In genomic region chr3:125917020-125917464, GRCh38 we compare ENCODE assay signal across 8 cellular contexts. TPM values are rescaled to one million over a fixed set of nuclear protein-coding genes. Genes with fewer than 3 reads are reported as not detected.
DNase-seq lines count a peak whose midpoint lies in the region; ATAC-seq and TF ChIP-seq lines count a peak whose summit lies in the region.
"Not testable (repeated sequence)": the region's sequence is repeated elsewhere in the genome, so short reads cannot be mapped to it uniquely, and the experiment has no call there.

No MANE protein-coding gene starts in this region.

- H3K27ac Mint-ChIP-seq in activated CD8-positive, alpha-beta memory T cell treated with anti-CD3 and anti-CD28 coated beads, Interleukin-2, amount 10 ng/mL, durations not matched to agents 7 days and 5 days = peak overlapping the region; percentile 78
- H3K27ac Mint-ChIP-seq in dendritic cell treated with granulocyte-macrophage colony-stimulating factor and Interleukin-4, amounts not matched to agents 40 ng/mL and 50 ng/mL, for 4 days = peak overlapping the region; percentile 91

- peaks cover 18% of the 10 kb centered on the region for H3K4me1 ChIP-seq in KMS-11 (ENCODE audit: low read depth, poor library complexity, severe bottlenecking)
- not testable (repeated sequence) for H3K4me1 ChIP-seq in OCI-LY3 (ENCODE audit: low read length); iPS-15b (ENCODE audit: control insufficient read depth, insufficient read depth, low read length); neuron (ENCODE audit: insufficient read depth, low read length)
- peaks cover 0 to 14% (median 10%) of the 10 kb centered on the region in 5 donors for H3K4me1 ChIP-seq in subcutaneous abdominal adipose tissue (ENCODE audit: control insufficient read depth in 5 of 5, insufficient read depth in 5 of 5, low read length in 5 of 5)

- H3K79me2 ChIP-seq in KMS-11 (ENCODE audit: insufficient read depth, low read depth); OCI-LY3 (ENCODE audit: low read length): not testable (repeated sequence)

- not testable (repeated sequence) for H3K9me3 ChIP-seq in OCI-LY3 (ENCODE audit: insufficient read depth, low read length); iPS-15b (ENCODE audit: control insufficient read depth, insufficient read depth, low read length); neuron (ENCODE audit: low read length); subcutaneous abdominal adipose tissue (ENCODE audit: control insufficient read depth in 5 of 5, low read length in 5 of 5)

- H3K36me3 Mint-ChIP-seq in activated CD8-positive, alpha-beta memory T cell treated with anti-CD3 and anti-CD28 coated beads, Interleukin-2, amount 10 ng/mL, durations not matched to agents 7 days and 5 days; dendritic cell treated with granulocyte-macrophage colony-stimulating factor and Interleukin-4, amounts not matched to agents 40 ng/mL and 50 ng/mL, for 4 days (ENCODE audit: low read depth): not testable (repeated sequence)

- not testable (repeated sequence) for ATAC-seq in activated CD8-positive, alpha-beta memory T cell treated with anti-CD3 and anti-CD28 coated beads, Interleukin-2, amount 10 ng/mL, durations not matched to agents 7 days and 5 days

- H3K9ac ChIP-seq in KMS-11 (peak overlapping the region; percentile 79), OCI-LY3 (ENCODE audit: low read length) (peak overlapping the region; percentile 84), iPS-15b (ENCODE audit: low read depth, low read length) (peak overlapping the region; percentile 70), subcutaneous abdominal adipose tissue (ENCODE audit: low read length in 5 of 5) (peak overlapping the region in 4 of 5 donors; percentile 14 to 75 (median 64))

- intact Hi-C loops in dendritic cell treated with granulocyte-macrophage colony-stimulating factor and Interleukin-4, amounts not matched to agents 40 ng/mL and 50 ng/mL, for 4 days (cut with micrococcal nuclease) = not testable (repeated sequence)

- DNase-seq in DMS79 treated with DMSO at 0.1 percent for 48 hours (lab: John Stamatoyannopoulos, UW) = peak; percentile 35
- DNase-seq in activated CD8-positive, alpha-beta memory T cell treated with anti-CD3 and anti-CD28 coated beads, Interleukin-2, amount 10 ng/mL, durations not matched to agents 7 days and 5 days = peak; percentile 51

- not testable (repeated sequence) for H3K27me3 ChIP-seq in KMS-11 (ENCODE audit: insufficient read depth, low read depth); OCI-LY3 (ENCODE audit: low read depth, low read length); iPS-15b (ENCODE audit: control insufficient read depth, insufficient read depth, low read length); neuron (ENCODE audit: insufficient read depth, low read length); subcutaneous abdominal adipose tissue (ENCODE audit: control insufficient read depth in 5 of 5, insufficient read depth in 4 of 5, low read length in 5 of 5)

- H3K27me3 Mint-ChIP-seq in activated CD8-positive, alpha-beta memory T cell treated with anti-CD3 and anti-CD28 coated beads, Interleukin-2, amount 10 ng/mL, durations not matched to agents 7 days and 5 days; dendritic cell treated with granulocyte-macrophage colony-stimulating factor and Interleukin-4, amounts not matched to agents 40 ng/mL and 50 ng/mL, for 4 days: not testable (repeated sequence)

- H3K27ac ChIP-seq in KMS-11 (peak overlapping the region; percentile 81), OCI-LY3 (ENCODE audit: low read length) (peak overlapping the region; percentile 26), subcutaneous abdominal adipose tissue (ENCODE audit: low read depth, low read length) (peak overlapping the region; percentile 30)

- H3K4me2 ChIP-seq in KMS-11 = peak overlapping the region; percentile 94
- H3K4me2 ChIP-seq in OCI-LY3 (ENCODE audit: low read length) = peak overlapping the region; percentile 82

- H2AFZ ChIP-seq in KMS-11 (ENCODE audit: low read depth) (peak overlapping the region; percentile 85), OCI-LY3 (ENCODE audit: low read depth, low read length) (peak overlapping the region; percentile 83; the same call in 1 of the 2 replicates), neuron (ENCODE audit: low read depth, low read length) (peak overlapping the region; percentile 97)

- not testable (repeated sequence) for TF ChIP-seq CTCF in KMS-11 (conservative IDR thresholded peaks at IDR 0.05; ENCODE audit: low read depth, low read length); OCI-LY3 (IDR thresholded peaks at IDR 0.05; ENCODE audit: low read depth, low read length)

- not testable (repeated sequence) for H3K9me3 Mint-ChIP-seq in activated CD8-positive, alpha-beta memory T cell treated with anti-CD3 and anti-CD28 coated beads, Interleukin-2, amount 10 ng/mL, durations not matched to agents 7 days and 5 days (ENCODE audit: low read depth); dendritic cell treated with granulocyte-macrophage colony-stimulating factor and Interleukin-4, amounts not matched to agents 40 ng/mL and 50 ng/mL, for 4 days

- CTCF ChIA-PET in activated CD8-positive, alpha-beta memory T cell treated with anti-CD3 and anti-CD28 coated beads, Interleukin-2, amount 10 ng/mL, durations not matched to agents 7 days and 5 days (lab: Charles Lee) = not testable (repeated sequence)

- not testable (repeated sequence) for H4K20me1 ChIP-seq in KMS-11 (ENCODE audit: insufficient read depth); OCI-LY3 (ENCODE audit: insufficient read depth, low read length)

- H3K4me1 Mint-ChIP-seq in activated CD8-positive, alpha-beta memory T cell treated with anti-CD3 and anti-CD28 coated beads, Interleukin-2, amount 10 ng/mL, durations not matched to agents 7 days and 5 days = peaks cover 17% of the 10 kb centered on the region
- peaks cover 12% of the 10 kb centered on the region for H3K4me1 Mint-ChIP-seq in dendritic cell treated with granulocyte-macrophage colony-stimulating factor and Interleukin-4, amounts not matched to agents 40 ng/mL and 50 ng/mL, for 4 days (ENCODE audit: low read depth)

- H3K4me3 Mint-ChIP-seq in activated CD8-positive, alpha-beta memory T cell treated with anti-CD3 and anti-CD28 coated beads, Interleukin-2, amount 10 ng/mL, durations not matched to agents 7 days and 5 days = peak overlapping the region; percentile 80
- H3K4me3 Mint-ChIP-seq in dendritic cell treated with granulocyte-macrophage colony-stimulating factor and Interleukin-4, amounts not matched to agents 40 ng/mL and 50 ng/mL, for 4 days = peak overlapping the region; percentile 84

- H3K36me3 ChIP-seq in KMS-11 (ENCODE audit: insufficient read depth); OCI-LY3 (replicated peaks; ENCODE audit: low read depth, low read length); iPS-15b (ENCODE audit: control insufficient read depth, insufficient read depth, low read length); neuron (ENCODE audit: insufficient read depth, low read length); subcutaneous abdominal adipose tissue (ENCODE audit: control insufficient read depth in 5 of 5, insufficient read depth in 5 of 5, low read length in 5 of 5): not testable (repeated sequence)

- H3K4me3 ChIP-seq in KMS-11 (IDR thresholded peaks at IDR 0.05; ENCODE audit: insufficient read depth, low read depth, low read length) = peak overlapping the region; percentile 68
- H3K4me3 ChIP-seq in OCI-LY3 (ENCODE audit: low read length) = peak overlapping the region; percentile 77
- H3K4me3 ChIP-seq in iPS-15b (ENCODE audit: low read depth, low read length) = peak overlapping the region; percentile 65
- peak overlapping the region; percentile 95 for H3K4me3 ChIP-seq in neuron (ENCODE audit: low read length)
- peak overlapping the region; percentile 55 to 81 (median 69) for H3K4me3 ChIP-seq in subcutaneous abdominal adipose tissue (ENCODE audit: low read depth in 1 of 5, low read length in 5 of 5)

RNA-seq across cellular contexts. Expression of gene ROPN1B, which starts 51.9 kb away (rescaled TPM):
- not detected for total RNA-seq in activated CD8-positive, alpha-beta memory T cell treated with anti-CD3 and anti-CD28 coated beads, Interleukin-2, amount 10 ng/mL, durations not matched to agents 7 days and 5 days

Comparison
In these comparisons a context has a peak if more than half of its experiments do, and no peak if none do; other contexts are left out.
1. H3K27ac ChIP-seq: peak in every context shown above with its lines; median percentile 81 in KMS-11; 30 in subcutaneous abdominal adipose tissue; 26 in OCI-LY3.